3 cellular contexts compared by ENCODE assay signal in the genomic region with DNA sequence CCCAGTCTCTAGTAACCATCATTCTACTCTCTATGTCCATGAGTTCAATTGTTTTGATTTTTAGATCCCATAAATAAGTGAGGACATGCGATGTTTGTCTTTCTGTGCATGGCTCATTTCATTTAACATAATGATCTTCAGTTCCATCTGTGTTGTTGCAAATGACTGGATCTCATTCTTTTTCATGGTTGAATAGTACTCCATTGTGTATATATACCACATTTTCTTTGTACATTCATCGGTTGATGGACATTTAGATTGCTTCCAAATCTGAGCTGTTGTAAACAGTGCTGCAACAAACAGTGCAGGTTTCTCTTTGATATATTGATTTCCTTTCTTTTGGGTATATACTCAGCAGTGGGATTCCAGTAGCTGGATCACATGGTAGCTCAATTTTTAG.
A peak's percentile ranks its signal among the peaks of the same experiment; 100 is the strongest.
TF ChIP-seq lines count a peak whose summit lies in the region.

No MANE protein-coding gene starts in this region.

TF ChIP-seq in SK-N-SH treated with all-trans-retinoic acid at 6 μM for 48 hours, 23 proteins besides CTCF, POLR2A, EP300 and RAD21:
- TF ChIP-seq ARNTL (CRISPR knock-in tag; IDR thresholded peaks at IDR 0.05; ENCODE audit: borderline replicate concordance, low read depth) (no peak), ZNF8 (CRISPR knock-in tag; IDR thresholded peaks at IDR 0.05) (peak; percentile 80)
- TF ChIP-seq, protein P1, sequence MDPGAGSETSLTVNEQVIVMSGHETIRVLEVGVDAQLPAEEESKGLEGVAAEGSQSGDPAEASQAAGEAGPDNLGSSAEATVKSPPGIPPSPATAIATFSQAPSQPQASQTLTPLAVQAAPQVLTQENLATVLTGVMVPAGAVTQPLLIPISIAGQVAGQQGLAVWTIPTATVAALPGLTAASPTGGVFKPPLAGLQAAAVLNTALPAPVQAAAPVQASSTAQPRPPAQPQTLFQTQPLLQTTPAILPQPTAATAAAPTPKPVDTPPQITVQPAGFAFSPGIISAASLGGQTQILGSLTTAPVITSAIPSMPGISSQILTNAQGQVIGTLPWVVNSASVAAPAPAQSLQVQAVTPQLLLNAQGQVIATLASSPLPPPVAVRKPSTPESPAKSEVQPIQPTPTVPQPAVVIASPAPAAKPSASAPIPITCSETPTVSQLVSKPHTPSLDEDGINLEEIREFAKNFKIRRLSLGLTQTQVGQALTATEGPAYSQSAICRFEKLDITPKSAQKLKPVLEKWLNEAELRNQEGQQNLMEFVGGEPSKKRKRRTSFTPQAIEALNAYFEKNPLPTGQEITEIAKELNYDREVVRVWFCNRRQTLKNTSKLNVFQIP (CRISPR knock-in tag; IDR thresholded peaks at IDR 0.05; ENCODE audit: borderline replicate concordance, low read depth): no peak

TF ChIP-seq in SK-N-SH, 30 proteins besides CTCF, POLR2A, EP300 and RAD21:
- TF ChIP-seq, protein P2, sequence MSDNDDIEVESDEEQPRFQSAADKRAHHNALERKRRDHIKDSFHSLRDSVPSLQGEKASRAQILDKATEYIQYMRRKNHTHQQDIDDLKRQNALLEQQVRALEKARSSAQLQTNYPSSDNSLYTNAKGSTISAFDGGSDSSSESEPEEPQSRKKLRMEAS (IDR thresholded peaks at IDR 0.05; ENCODE audit: low read depth): no peak
- TF ChIP-seq MEF2A (IDR thresholded peaks at IDR 0.05; ENCODE audit: borderline replicate concordance, low read depth): no peak
- no peak for TF ChIP-seq REST (IDR thresholded peaks at IDR 0.05; ENCODE audit: low read depth, low read length)
- TF ChIP-seq JUND (IDR thresholded peaks at IDR 0.05): no peak
- TF ChIP-seq GATA2 (CRISPR knock-in tag; IDR thresholded peaks at IDR 0.05): no peak
- TF ChIP-seq FOXM1 (IDR thresholded peaks at IDR 0.05; ENCODE audit: low read depth): no peak
- no peak for TF ChIP-seq FOSL2 (IDR thresholded peaks at IDR 0.05; ENCODE audit: borderline replicate concordance, low read depth)

TF ChIP-seq in K562, 482 proteins besides CTCF, POLR2A, EP300 and RAD21:
- TF ChIP-seq PCBP1 (IDR thresholded peaks at IDR 0.05; ENCODE audit: low read depth, low read length, poor library complexity, severe bottlenecking) (no peak), ZNF146 (CRISPR knock-in tag; IDR thresholded peaks at IDR 0.05; ENCODE audit: unreplicated experiment) (peak; percentile 48)
